In the genomic region with DNA sequence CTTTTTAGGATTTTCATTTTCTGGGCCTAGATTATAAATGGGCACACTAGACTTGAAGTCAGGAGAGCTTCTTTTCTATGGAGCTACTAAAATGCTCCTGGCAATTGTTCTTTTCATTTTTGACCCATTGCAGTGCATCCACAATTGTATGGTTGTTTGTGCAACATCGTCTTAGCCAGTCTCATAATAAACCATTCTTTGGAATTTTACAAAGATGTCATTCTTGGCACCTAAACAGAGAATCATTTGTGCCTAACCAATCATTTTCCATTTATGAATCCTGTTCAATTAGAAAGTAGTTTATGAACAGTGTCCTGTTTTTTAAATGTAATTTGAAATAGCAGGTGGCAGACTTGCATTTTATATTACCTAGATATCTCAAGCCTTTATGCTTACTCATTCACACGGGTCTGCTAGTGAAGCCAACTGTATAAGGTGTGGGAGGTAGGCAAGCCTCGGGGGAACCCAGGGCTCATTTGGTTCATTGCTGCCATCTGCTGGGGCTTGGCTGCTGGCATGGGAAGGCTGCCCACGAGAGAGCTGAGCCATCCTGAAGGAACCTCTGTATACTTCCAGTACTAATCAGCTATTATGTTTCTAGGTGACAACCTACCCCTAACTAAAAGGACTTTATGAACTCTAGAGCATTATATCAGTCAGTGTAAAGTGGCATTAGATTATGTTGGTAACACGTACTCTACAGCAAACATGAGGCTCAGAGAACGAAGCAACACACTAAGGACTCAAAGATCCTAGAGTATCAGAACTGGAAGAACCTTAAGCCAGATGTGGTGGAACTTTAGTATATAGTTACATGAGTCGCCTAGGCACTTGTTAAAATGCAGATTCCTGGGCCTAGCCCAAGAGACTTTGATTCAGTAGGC, we compare ENCODE assay signal across 8 cellular contexts. TPM values are rescaled to one million over a fixed set of nuclear protein-coding genes. Genes with fewer than 3 reads are reported as not detected.
A peak's percentile ranks its signal among the peaks of the same experiment; 100 is the strongest.
DNase-seq lines count a peak whose midpoint lies in the region; ATAC-seq and TF ChIP-seq lines count a peak whose summit lies in the region.

No MANE protein-coding gene starts in this region.

- no peak overlapping the region for H3K4ac ChIP-seq in neuronal stem cell (ENCODE audit: low read length)

- H3K14ac ChIP-seq in neuronal stem cell (ENCODE audit: low read length): no peak overlapping the region

- no peak overlapping the region for H2AK5ac ChIP-seq in neuronal stem cell (ENCODE audit: low read depth, low read length)

- H2BK12ac ChIP-seq in neuronal stem cell (ENCODE audit: low read length): no peak overlapping the region

- H3K79me1 ChIP-seq in neuronal stem cell (ENCODE audit: low read depth, low read length): no peaks in the 10 kb centered on the region

- H2AFZ ChIP-seq in fibroblast of lung (ENCODE audit: low read length) (no peak overlapping the region), neuronal stem cell (ENCODE audit: low read length) (no peak overlapping the region)

- H3K79me2 ChIP-seq in fibroblast of lung (ENCODE audit: control insufficient read depth, insufficient read depth, low read length): no peaks in the 10 kb centered on the region

- no peak overlapping the region for H3K27ac ChIP-seq in fibroblast of lung (ENCODE audit: insufficient read depth, low read length)
- H3K27ac ChIP-seq in neuronal stem cell (replicated peaks; ENCODE audit: low read length): no peak overlapping the region
- no peak overlapping the region for H3K27ac ChIP-seq in thoracic aorta

- DNase-seq in NOMO-1 (lab: John Stamatoyannopoulos, UW; ENCODE audit: unreplicated experiment in 2 of 2): peak; percentile 5 to 12
- no peak for DNase-seq in NOMO-1 treated with dmso at 0.1 percent for 144 hours (lab: John Stamatoyannopoulos, UW; ENCODE audit: unreplicated experiment)
- DNase-seq in NCI-H526 (lab: John Stamatoyannopoulos, UW): peak; percentile 72 to 91
- DNase-seq in activated T-cell treated with anti-CD3 and anti-CD28 coated beads for 24 hours (ENCODE audit: low read depth): peak; percentile 64
- DNase-seq in fibroblast of lung (ENCODE audit: low read depth in 2 of 2): peak; percentile 74 to 82
- peak; percentile 17 for DNase-seq in neuronal stem cell (ENCODE audit: low spot score)
- peak; percentile 16 for DNase-seq in thoracic aorta (ENCODE audit: low spot score)

- H4K8ac ChIP-seq in neuronal stem cell (ENCODE audit: low read depth, low read length): no peak overlapping the region

- H3K36me3 ChIP-seq in fibroblast of lung (ENCODE audit: control insufficient read depth, insufficient read depth, low read length): no peaks in the 10 kb centered on the region
- peaks cover 2 to 25% of the 10 kb centered on the region in 2 donors for H3K36me3 ChIP-seq in neuronal stem cell (replicated peaks in 1 of 2; ENCODE audit: control insufficient read depth in 2 of 2, insufficient read depth in 2 of 2, low read length in 2 of 2)
- no peaks in the 10 kb centered on the region for H3K36me3 ChIP-seq in thoracic aorta

- ATAC-seq in HG03135 (IDR thresholded peaks at IDR 0.05; ENCODE audit: unreplicated experiment): peak; percentile 70
- ATAC-seq in thoracic aorta (ENCODE audit: insufficient number of reproducible peaks, low FRiP score, low read depth): no peak

- peak; percentile 85 to 92 for TF ChIP-seq CTCF in fibroblast of lung (conservative IDR thresholded peaks at IDR 0.05 in 1 of 2, IDR thresholded peaks at IDR 0.05 in 1 of 2; ENCODE audit: low read depth in 1 of 2, low read length in 2 of 2)
- peak; percentile 65 for TF ChIP-seq CTCF in thoracic aorta (IDR thresholded peaks at IDR 0.05)

- H2BK15ac ChIP-seq in neuronal stem cell (ENCODE audit: low read length): no peak overlapping the region

- H2BK5ac ChIP-seq in neuronal stem cell (ENCODE audit: low read length): no peak overlapping the region

- H4K20me1 ChIP-seq in fibroblast of lung (ENCODE audit: control insufficient read depth, extremely low read depth, insufficient read depth, low read length): no peaks in the 10 kb centered on the region

- WGBS in neuronal stem cell (ENCODE audit: extremely low coverage in 2 of 2, insufficient read length in 2 of 2, insufficient replicate concordance in 1 of 2), 2 donors: no CpG with 5 or more reads among the region's 7 CpGs

- H3K4me1 ChIP-seq in fibroblast of lung (ENCODE audit: control insufficient read depth, extremely low read depth, insufficient read depth, low read length): no peaks in the 10 kb centered on the region
- no peaks in the 10 kb centered on the region for H3K4me1 ChIP-seq in neuronal stem cell (ENCODE audit: control insufficient read depth in 2 of 2, insufficient read depth in 1 of 2, low read depth in 1 of 2, low read length in 2 of 2)
- peaks cover 0 to 6% of the 10 kb centered on the region in 2 donors for H3K4me1 ChIP-seq in thoracic aorta (ENCODE audit: control insufficient read depth in 1 of 2, low read depth in 2 of 2)

- H3K9me3 ChIP-seq in fibroblast of lung (ENCODE audit: control insufficient read depth, insufficient read depth, low read depth, low read length) (no peaks in the 10 kb centered on the region), neuronal stem cell (replicated peaks in 1 of 2; ENCODE audit: control insufficient read depth in 2 of 2, insufficient read depth in 1 of 2, low read depth in 1 of 2, low read length in 2 of 2) (peaks cover 0 to 7% of the 10 kb centered on the region in 2 donors), thoracic aorta (no peaks in the 10 kb centered on the region)

- H3K4me2 ChIP-seq in fibroblast of lung (ENCODE audit: extremely low read depth, insufficient read depth, low read length) (no peak overlapping the region), neuronal stem cell (ENCODE audit: insufficient read depth, low read length, poor library complexity, severe bottlenecking) (no peak overlapping the region)

- H3K9ac ChIP-seq in fibroblast of lung (ENCODE audit: insufficient read depth, low read length) (no peak overlapping the region), neuronal stem cell (ENCODE audit: low read depth, low read length, poor library complexity) (peak overlapping the region; percentile 27)

- H3K27me3 ChIP-seq in fibroblast of lung (ENCODE audit: control insufficient read depth, insufficient read depth, low read length): no peaks in the 10 kb centered on the region
- H3K27me3 ChIP-seq in neuronal stem cell (ENCODE audit: control insufficient read depth in 3 of 3, insufficient read depth in 3 of 3, low read depth in 1 of 3, low read length in 3 of 3): no peaks in the 10 kb centered on the region
- no peaks in the 10 kb centered on the region for H3K27me3 ChIP-seq in thoracic aorta (replicated peaks; ENCODE audit: insufficient read depth)

- no peak overlapping the region for H3K18ac ChIP-seq in neuronal stem cell (ENCODE audit: low read length)

- no peak overlapping the region for H2BK120ac ChIP-seq in neuronal stem cell (ENCODE audit: low read depth, low read length)

- no peak overlapping the region for H4K91ac ChIP-seq in neuronal stem cell (ENCODE audit: low read depth, low read length, poor library complexity)

- no peak overlapping the region for H3K4me3 ChIP-seq in fibroblast of lung (replicated peaks in 1 of 4; ENCODE audit: control extremely low read depth in 1 of 4, insufficient read depth in 1 of 4, low read depth in 3 of 4, low read length in 4 of 4)
- H3K4me3 ChIP-seq in neuronal stem cell (ENCODE audit: low read length in 2 of 2): no peak overlapping the region
- no peak overlapping the region for H3K4me3 ChIP-seq in thoracic aorta

- H3K23ac ChIP-seq in neuronal stem cell (ENCODE audit: low read depth, low read length, poor library complexity): no peak overlapping the region

RNA-seq across cellular contexts. Expression of gene TPT1, which starts 60.0 kb away (rescaled TPM):
- total RNA-seq in fibroblast of lung (2,237 and 3,546 TPM in 2 replicates), thoracic aorta (1,000 to 10,000 TPM; 1,970 to 2,340 TPM)
- polyA plus RNA-seq in fibroblast of lung: 4,519 and 5,502 TPM in 2 replicates
- 4,029 and 5,282 TPM in 2 replicates for polyA plus RNA-seq in fibroblast of lung (2012)
- polyA minus RNA-seq in fibroblast of lung (ENCODE audit: low replicate concordance): 367 and 621 TPM in 2 replicates
- polyA plus RNA-seq in neuronal stem cell (2013, experiment 1 of 2): 2,914 TPM
- polyA plus RNA-seq in neuronal stem cell (2013, experiment 2 of 2): 3,114 TPM
